In the genomic region with DNA sequence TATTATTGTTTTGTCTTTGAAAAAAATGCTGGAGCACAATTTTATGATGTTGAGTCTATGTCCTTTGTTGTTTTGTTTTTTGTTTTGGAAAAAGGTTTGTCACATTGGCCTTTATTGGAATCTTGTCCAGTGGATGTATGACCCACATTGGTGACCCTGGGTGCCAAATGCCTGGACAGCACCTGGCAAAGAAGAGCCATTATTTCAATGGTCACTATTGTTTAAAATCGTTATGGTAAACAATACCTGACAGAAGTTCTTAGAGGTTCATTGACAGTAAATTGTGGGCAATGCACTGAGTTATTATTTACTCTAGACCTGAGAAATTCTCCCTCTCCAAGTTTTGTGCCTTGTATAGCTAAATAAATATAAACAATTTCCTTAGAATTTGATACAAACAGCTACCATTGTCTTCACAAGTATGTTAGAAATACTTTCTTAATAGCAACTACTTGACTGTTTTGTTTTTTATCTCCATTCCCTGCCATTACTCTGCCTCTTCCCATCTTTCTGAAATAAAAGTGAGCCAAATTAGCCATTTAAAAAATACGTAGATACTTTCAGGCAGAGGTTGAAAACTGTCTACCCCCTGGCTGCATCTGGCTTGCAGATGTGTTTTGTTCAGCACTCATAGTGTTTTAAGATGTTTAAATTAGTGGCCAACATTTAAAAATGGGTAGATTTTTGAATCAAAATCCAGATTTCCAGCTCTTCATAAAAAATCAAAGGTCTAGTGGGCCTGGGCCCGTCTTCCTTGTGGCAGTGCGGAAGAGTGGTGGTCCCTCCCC, we compare ENCODE assay signal across 21 cellular contexts. TPM values are rescaled to one million over a fixed set of nuclear protein-coding genes. Genes with fewer than 3 reads are reported as not detected.
DNase-seq lines count a peak whose midpoint lies in the region; ATAC-seq and TF ChIP-seq lines count a peak whose summit lies in the region.
"Had no signal": no experiment of that assay in that cellular context is flagged by ENCODE, and none has a peak within 500 bp of the region (broad histone marks: within the 10 kb centered on the region; RNA-seq: fewer than 3 reads in every experiment).

No MANE protein-coding gene starts in this region.

- H3K27me3 Mint-ChIP-seq in CD4-positive, alpha-beta T cell, result no peaks in the 10 kb centered on the region
- no peaks in the 10 kb centered on the region for H3K27me3 Mint-ChIP-seq in activated naive CD8-positive, alpha-beta T cell treated with anti-CD3 and anti-CD28 coated beads for 36 hours
- H3K27me3 Mint-ChIP-seq in memory B cell, result no peaks in the 10 kb centered on the region
- H3K27me3 Mint-ChIP-seq: naive B cell had no signal

- no peaks in the 10 kb centered on the region for H3K27me3 ChIP-seq in ACC112 (ENCODE audit: insufficient read depth, low read length)
- no peaks in the 10 kb centered on the region for H3K27me3 ChIP-seq in CD4-positive, alpha-beta T cell (ENCODE audit: control insufficient read depth, insufficient read depth, low read length)
- H3K27me3 ChIP-seq: gastrocnemius medialis, right atrium auricular region had no signal

- H3K4me3 Mint-ChIP-seq in CD4-positive, alpha-beta T cell, result peak overlapping the region; percentile 16
- H3K4me3 Mint-ChIP-seq in activated naive CD8-positive, alpha-beta T cell treated with anti-CD3 and anti-CD28 coated beads for 36 hours, result no peak overlapping the region
- H3K4me3 Mint-ChIP-seq in memory B cell, result no peak overlapping the region
- H3K4me3 Mint-ChIP-seq: naive B cell had no signal

- no peaks in the 10 kb centered on the region for H3K36me3 ChIP-seq in ACC112 (ENCODE audit: insufficient read depth, low read length)
- H3K36me3 ChIP-seq: gastrocnemius medialis, right atrium auricular region had no signal

- no peak for TF ChIP-seq CTCF in CD4-positive, alpha-beta T cell (IDR thresholded peaks at IDR 0.05)

- H3K27ac Mint-ChIP-seq in CD4-positive, alpha-beta T cell, result peak overlapping the region; percentile 35
- peak overlapping the region; percentile 16 for H3K27ac Mint-ChIP-seq in activated naive CD8-positive, alpha-beta T cell treated with anti-CD3 and anti-CD28 coated beads for 36 hours
- peak overlapping the region; percentile 21 for H3K27ac Mint-ChIP-seq in memory B cell

- DNase-seq in CD4-positive, alpha-beta T cell, result no peak
- DNase-seq in activated naive CD8-positive, alpha-beta T cell treated with anti-CD3 and anti-CD28 coated beads for 36 hours, result no peak
- DNase-seq in memory B cell (ENCODE audit: low spot score in 2 of 2), result no peak
- DNase-seq in effector CD8-positive, alpha-beta T cell (lab: John Stamatoyannopoulos, UW), result no peak
- DNase-seq in NCI-H1694 (lab: John Stamatoyannopoulos, UW), result no peak
- DNase-seq: activated CD4-positive, CD25-positive, alpha-beta regulatory T cell treated with anti-CD3 and anti-CD28 coated beads, Interleukin-2, amount 50 U/mL, for 72 hours; activated effector memory CD4-positive, alpha-beta T cell treated with anti-CD3 and anti-CD28 coated beads, Interleukin-2, amount 50 U/mL, for 16 hours; amniotic stem cell; COR-L47; gastrocnemius medialis; kidney; naive B cell; NCI-H1105 treated with DMSO at 0.1 percent for 48 hours; NCI-H2171; NCI-H69; SW 1271 had no signal

- H3K4me1 ChIP-seq in ACC112 (ENCODE audit: control insufficient read depth, insufficient read depth, low read length, unreplicated experiment), result peaks cover 45% of the 10 kb centered on the region

- POLR2A ChIA-PET in CD4-positive, alpha-beta T cell (lab: Charles Lee), result no interaction called here

- no peak overlapping the region for H2AFZ ChIP-seq in ACC112 (ENCODE audit: low read length, unreplicated experiment)

- CTCF ChIA-PET in CD4-positive, alpha-beta T cell (lab: Charles Lee), result interaction anchor here (0.6 to 1.1 kb wide), 3 partner anchors 16 to 165 kb away, joined by 3 to 4 read pairs (median 3); no protein-coding TSS in a partner anchor

- intact Hi-C loops in CD4-positive, alpha-beta T cell (cut with DNase I, micrococcal nuclease), result no loop called here

- peaks cover 45% of the 10 kb centered on the region for H3K79me2 ChIP-seq in ACC112 (ENCODE audit: control insufficient read depth, insufficient read depth, low read length, unreplicated experiment)

- no peak overlapping the region for H3K4me3 ChIP-seq in ACC112 (ENCODE audit: low read depth, low read length)
- H3K4me3 ChIP-seq: gastrocnemius medialis, lung, right atrium auricular region had no signal

- H3K9me3 Mint-ChIP-seq in CD4-positive, alpha-beta T cell, result no peaks in the 10 kb centered on the region
- H3K9me3 Mint-ChIP-seq in activated naive CD8-positive, alpha-beta T cell treated with anti-CD3 and anti-CD28 coated beads for 36 hours, result no peaks in the 10 kb centered on the region
- no peaks in the 10 kb centered on the region for H3K9me3 Mint-ChIP-seq in memory B cell
- H3K9me3 Mint-ChIP-seq: naive B cell had no signal

- peaks cover 35% of the 10 kb centered on the region for H3K36me3 Mint-ChIP-seq in CD4-positive, alpha-beta T cell (ENCODE audit: low read depth)
- H3K36me3 Mint-ChIP-seq in activated naive CD8-positive, alpha-beta T cell treated with anti-CD3 and anti-CD28 coated beads for 36 hours, result peaks cover 20% of the 10 kb centered on the region
- H3K36me3 Mint-ChIP-seq in memory B cell, result peaks cover 16% of the 10 kb centered on the region

- H3K9me3 ChIP-seq in CD4-positive, alpha-beta T cell (ENCODE audit: control insufficient read depth, low read length), result no peaks in the 10 kb centered on the region
- H3K9me3 ChIP-seq: gastrocnemius medialis, right atrium auricular region had no signal

- peaks cover 89% of the 10 kb centered on the region for H3K4me1 Mint-ChIP-seq in CD4-positive, alpha-beta T cell (ENCODE audit: low read depth)
- H3K4me1 Mint-ChIP-seq in activated naive CD8-positive, alpha-beta T cell treated with anti-CD3 and anti-CD28 coated beads for 36 hours, result peaks cover 47% of the 10 kb centered on the region
- peaks cover 46% of the 10 kb centered on the region for H3K4me1 Mint-ChIP-seq in memory B cell

- ATAC-seq in CD4-positive, alpha-beta T cell (ENCODE audit: poor library complexity), result no peak
- ATAC-seq in memory B cell (ENCODE audit: low read depth) (no peak), HG03097 (IDR thresholded peaks at IDR 0.05; ENCODE audit: low FRiP score, unreplicated experiment) (no peak)
- ATAC-seq: HCT116 had no signal

- peak overlapping the region; percentile 71; the same call in 1 of the 2 replicates for H3K27ac ChIP-seq in ACC112 (ENCODE audit: low read depth, low read length)
- H3K27ac ChIP-seq in CD4-positive, alpha-beta T cell (ENCODE audit: low read depth, low read length), result no peak overlapping the region

RNA-seq across cellular contexts. Expression of a gene that starts 39.9 kb away (rescaled TPM):
- total RNA-seq in CD4-positive, alpha-beta T cell, result 10 to 100 TPM; 71.3 to 73.3 TPM
- total RNA-seq in activated naive CD8-positive, alpha-beta T cell treated with anti-CD3 and anti-CD28 coated beads for 36 hours, result 10 to 100 TPM; 12.2 to 13.6 TPM

Comparison
In these comparisons a context has a peak if more than half of its experiments do, and no peak if none do; other contexts are left out.
1. RNA of a gene that starts 39.9 kb away (total RNA-seq): 71.3 to 73.3 TPM in CD4-positive, alpha-beta T cell; 12.2 to 13.6 TPM in activated naive CD8-positive, alpha-beta T cell treated with anti-CD3 and anti-CD28 coated beads for 36 hours; every median in the first group is over 4 times any median in the second.
2. Peak in every context shown above with its lines, with median percentiles within 50 percentile points of each other: H3K27ac Mint-ChIP-seq.